Comparison of ENCODE assay signal across 10 cellular contexts in genomic region chr5:60487885-60488425, GRCh38.
DNase-seq lines count a peak whose midpoint lies in the region; ATAC-seq and TF ChIP-seq lines count a peak whose summit lies in the region.
"Had no signal": no experiment of that assay in that cellular context is flagged by ENCODE, and none has a peak within 500 bp of the region (broad histone marks: within the 10 kb centered on the region; RNA-seq: fewer than 3 reads in every experiment).

No MANE protein-coding gene starts in this region.

- H3K27ac ChIP-seq in thoracic aorta, result peak overlapping the region; percentile 76 to 85
- H3K27ac ChIP-seq: neural progenitor cell had no signal

- TF ChIP-seq POLR2A in GM18505 (IDR thresholded peaks at IDR 0.05; ENCODE audit: borderline replicate concordance, extremely low read depth, insufficient read depth, insufficient read length), result no peak

- intact Hi-C loops in left colon (cut with DNase I, micrococcal nuclease), result no loop called here

- peak; percentile 97 for ATAC-seq in left colon
- ATAC-seq in thoracic aorta (ENCODE audit: insufficient number of reproducible peaks, low FRiP score, low read depth), result no peak
- no peak for ATAC-seq in GM19035 (IDR thresholded peaks at IDR 0.05; ENCODE audit: unreplicated experiment)
- ATAC-seq in GM18505 (IDR thresholded peaks at IDR 0.05; ENCODE audit: unreplicated experiment), result no peak
- ATAC-seq: Panc1 had no signal

- H3K36me3 ChIP-seq in thoracic aorta, result no peaks in the 10 kb centered on the region
- H3K36me3 ChIP-seq: neural progenitor cell had no signal

- no peak for TF ChIP-seq CTCF in thoracic aorta (IDR thresholded peaks at IDR 0.05)

- no peaks in the 10 kb centered on the region for H3K9me3 ChIP-seq in thoracic aorta

- DNase-seq in HT-29 (ENCODE audit: low spot score) (peak; percentile 30), amniotic epithelial cell (ENCODE audit: low read depth) (peak; percentile 22), left colon (peak; percentile 36 to 42), thoracic aorta (ENCODE audit: low spot score) (no peak), CD1c-positive myeloid dendritic cell (ENCODE audit: extremely low spot score) (no peak), NCI-H2171 (lab: John Stamatoyannopoulos, UW) (no peak)

- no peaks in the 10 kb centered on the region for H3K27me3 ChIP-seq in thoracic aorta (replicated peaks; ENCODE audit: insufficient read depth)
- H3K27me3 ChIP-seq: neural progenitor cell had no signal

- H3K4me1 ChIP-seq in thoracic aorta (ENCODE audit: control insufficient read depth in 1 of 2, low read depth in 2 of 2), result peaks cover 0 to 46% of the 10 kb centered on the region in 2 donors
- H3K4me1 ChIP-seq: neural progenitor cell had no signal

- peak overlapping the region; percentile 74 for H3K4me3 ChIP-seq in thoracic aorta
- H3K4me3 ChIP-seq: neural progenitor cell had no signal

Comparison
In these comparisons a context has a peak if more than half of its experiments do, and no peak if none do; other contexts are left out.
1. DNase-seq: peak in HT-29 (single experiment), amniotic epithelial cell (single experiment) and left colon (2 of 2); none in thoracic aorta (single experiment), CD1c-positive myeloid dendritic cell (single experiment) and NCI-H2171 (single experiment).